8 cellular contexts compared by ENCODE assay signal in the genomic region with DNA sequence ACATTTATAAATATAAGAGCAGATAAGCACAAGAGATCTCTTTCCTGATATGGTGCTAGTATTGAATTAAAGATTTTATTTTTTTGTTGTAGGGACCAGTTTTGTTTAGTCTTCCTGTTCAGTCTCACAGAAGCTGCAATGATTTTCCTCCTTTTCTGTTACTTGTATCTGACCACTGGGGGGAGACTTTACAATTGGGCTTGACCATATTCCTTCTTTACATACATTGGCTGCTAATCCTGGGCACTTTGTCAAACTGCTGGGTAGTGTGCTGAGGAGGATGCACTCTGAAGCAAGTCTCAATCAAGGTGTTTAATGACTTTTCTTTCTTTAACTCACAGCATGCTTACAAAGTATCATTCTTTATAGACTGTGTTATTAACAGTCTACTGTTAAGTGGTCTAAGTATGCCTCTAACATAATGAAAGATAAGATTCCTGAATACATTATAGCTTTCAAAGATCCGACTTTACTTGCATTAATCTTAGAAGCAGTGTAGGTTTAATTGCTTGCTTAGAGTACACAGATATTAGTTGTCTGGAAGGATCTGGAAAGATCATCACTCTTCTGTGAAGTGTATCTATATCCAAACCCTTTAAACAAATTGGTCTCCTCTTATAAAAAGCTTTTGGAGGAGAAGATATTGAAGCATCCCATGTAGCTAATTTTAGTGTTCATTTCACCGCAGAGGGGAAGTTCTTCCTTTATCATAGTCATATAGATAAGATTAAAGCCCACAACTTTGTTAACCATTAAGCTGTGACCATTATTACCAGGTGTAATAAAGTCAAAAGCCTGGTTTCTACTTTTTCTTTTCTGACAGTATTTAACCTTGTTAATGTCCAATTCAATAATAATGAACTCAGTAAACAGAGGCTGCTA. TPM values are rescaled to one million over a fixed set of nuclear protein-coding genes. Genes with fewer than 3 reads are reported as not detected.
DNase-seq lines count a peak whose midpoint lies in the region; ATAC-seq lines count a peak whose summit lies in the region.

No MANE protein-coding gene starts in this region.

- no peaks in the 10 kb centered on the region for H3K36me3 Mint-ChIP-seq in CD4-positive, CD25-positive, alpha-beta regulatory T cell

- peaks cover 15 to 39% (median 34%) of the 10 kb centered on the region in 4 donors for H3K4me1 Mint-ChIP-seq in CD4-positive, CD25-positive, alpha-beta regulatory T cell

- H3K4me3 ChIP-seq in CD4-positive, CD25-positive, alpha-beta regulatory T cell (ENCODE audit: low read depth, low read length) = no peak overlapping the region

- peaks cover 25% of the 10 kb centered on the region for H3K4me1 ChIP-seq in CD4-positive, CD25-positive, alpha-beta regulatory T cell (ENCODE audit: control insufficient read depth, insufficient read depth, low read length, poor library complexity, severe bottlenecking)

- H3K4me3 Mint-ChIP-seq in CD4-positive, CD25-positive, alpha-beta regulatory T cell = peak overlapping the region in 3 of 4 donors; percentile 10 to 67 (median 50)

- ATAC-seq in CD4-positive, CD25-positive, alpha-beta regulatory T cell (ENCODE audit: low read depth in 2 of 2) = no peak
- peak; percentile 28 for ATAC-seq in GM18861 (IDR thresholded peaks at IDR 0.05; ENCODE audit: unreplicated experiment)
- ATAC-seq in HG03460 (IDR thresholded peaks at IDR 0.05; ENCODE audit: unreplicated experiment) = peak; percentile 31

- no peaks in the 10 kb centered on the region for H3K27me3 ChIP-seq in CD4-positive, CD25-positive, alpha-beta regulatory T cell (ENCODE audit: control insufficient read depth, insufficient read depth, low read length)

- no peak overlapping the region for H3K27ac ChIP-seq in CD4-positive, CD25-positive, alpha-beta regulatory T cell (ENCODE audit: insufficient read depth, low read length, poor library complexity, severe bottlenecking)

- peak overlapping the region in 2 of 3 donors; percentile 11 to 54 for H3K27ac Mint-ChIP-seq in CD4-positive, CD25-positive, alpha-beta regulatory T cell

- peak in 1 of 3 donors; percentile 53 for DNase-seq in CD4-positive, CD25-positive, alpha-beta regulatory T cell
- DNase-seq in NCI-H510A treated with DMSO at 0.1 percent for 48 hours (lab: John Stamatoyannopoulos, UW) = peak; percentile 86
- peak; percentile 78 for DNase-seq in astrocyte of the hippocampus (ENCODE audit: low read depth, low spot score)
- DNase-seq in kidney glomerular epithelial cell (lab: John Stamatoyannopoulos, UW) = peak; percentile 47
- no peak for DNase-seq in stimulated activated CD4-positive, alpha-beta T cell treated with anti-CD3 and anti-CD28 coated beads, Interleukin-12 subunit alpha, Interleukin-12 subunit beta, amount 100 ng/mL, for 4 hours
- DNase-seq in KG1 (lab: John Stamatoyannopoulos, UW) = no peak

- no peaks in the 10 kb centered on the region for H3K36me3 ChIP-seq in CD4-positive, CD25-positive, alpha-beta regulatory T cell (ENCODE audit: control insufficient read depth, insufficient read depth, low read length)

- peaks cover 0 to 2% (median 0%) of the 10 kb centered on the region in 7 donors for H3K9me3 Mint-ChIP-seq in CD4-positive, CD25-positive, alpha-beta regulatory T cell

- H3K9me3 ChIP-seq in CD4-positive, CD25-positive, alpha-beta regulatory T cell (ENCODE audit: control insufficient read depth in 2 of 2, low read length in 2 of 2) = no peaks in the 10 kb centered on the region

- H3K27me3 Mint-ChIP-seq in CD4-positive, CD25-positive, alpha-beta regulatory T cell = peaks cover 8% of the 10 kb centered on the region

RNA-seq across cellular contexts. Expression of a gene that starts 3.2 kb away (rescaled TPM):
- 15.8 TPM for total RNA-seq in CD4-positive, CD25-positive, alpha-beta regulatory T cell
- 10 to 100 TPM in 3 of 4 donors, 1 to 10 TPM in 1; 6.5 to 14.8 (median 13.9) TPM for polyA plus RNA-seq in CD4-positive, CD25-positive, alpha-beta regulatory T cell

Comparison
In these comparisons a context has a peak if more than half of its experiments do, and no peak if none do; other contexts are left out.
1. ATAC-seq: peak in GM18861 (single experiment) and HG03460 (single experiment); none in CD4-positive, CD25-positive, alpha-beta regulatory T cell (0 of 2).
2. DNase-seq: peak in NCI-H510A treated with DMSO at 0.1 percent for 48 hours (single experiment), astrocyte of the hippocampus (single experiment) and kidney glomerular epithelial cell (single experiment); none in stimulated activated CD4-positive, alpha-beta T cell treated with anti-CD3 and anti-CD28 coated beads, Interleukin-12 subunit alpha, Interleukin-12 subunit beta, amount 100 ng/mL, for 4 hours (single experiment) and KG1 (single experiment).